ENCODE assay signal across 1 cellular context in the genomic region with DNA sequence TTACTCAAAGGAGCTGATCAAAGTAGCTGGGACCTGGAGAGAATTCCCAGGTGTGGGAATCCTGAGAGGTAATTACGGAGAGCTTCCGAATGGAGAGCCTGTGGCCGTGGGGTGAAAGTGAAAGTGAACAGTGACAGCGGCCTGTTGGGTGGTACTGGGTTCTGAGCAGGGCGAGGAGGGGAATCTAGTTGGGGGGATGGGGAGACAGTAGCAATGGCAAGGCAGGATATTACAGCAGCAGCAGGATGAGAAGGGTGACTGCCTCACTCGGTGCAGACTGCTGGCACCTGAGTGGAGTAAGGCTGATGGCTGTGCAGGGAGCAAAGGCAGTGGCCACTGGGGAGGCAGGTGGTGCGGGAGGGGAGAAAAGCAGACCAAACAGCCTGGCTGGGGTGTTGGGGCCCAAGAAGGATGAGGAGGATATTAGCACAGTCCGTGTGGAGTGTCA.
TF ChIP-seq lines count a peak whose summit lies in the region.

No MANE protein-coding gene starts in this region.

TF ChIP-seq in GM23338, 12 proteins besides CTCF, POLR2A, EP300 and RAD21 (continued from another document):
- TF ChIP-seq, protein P1, sequence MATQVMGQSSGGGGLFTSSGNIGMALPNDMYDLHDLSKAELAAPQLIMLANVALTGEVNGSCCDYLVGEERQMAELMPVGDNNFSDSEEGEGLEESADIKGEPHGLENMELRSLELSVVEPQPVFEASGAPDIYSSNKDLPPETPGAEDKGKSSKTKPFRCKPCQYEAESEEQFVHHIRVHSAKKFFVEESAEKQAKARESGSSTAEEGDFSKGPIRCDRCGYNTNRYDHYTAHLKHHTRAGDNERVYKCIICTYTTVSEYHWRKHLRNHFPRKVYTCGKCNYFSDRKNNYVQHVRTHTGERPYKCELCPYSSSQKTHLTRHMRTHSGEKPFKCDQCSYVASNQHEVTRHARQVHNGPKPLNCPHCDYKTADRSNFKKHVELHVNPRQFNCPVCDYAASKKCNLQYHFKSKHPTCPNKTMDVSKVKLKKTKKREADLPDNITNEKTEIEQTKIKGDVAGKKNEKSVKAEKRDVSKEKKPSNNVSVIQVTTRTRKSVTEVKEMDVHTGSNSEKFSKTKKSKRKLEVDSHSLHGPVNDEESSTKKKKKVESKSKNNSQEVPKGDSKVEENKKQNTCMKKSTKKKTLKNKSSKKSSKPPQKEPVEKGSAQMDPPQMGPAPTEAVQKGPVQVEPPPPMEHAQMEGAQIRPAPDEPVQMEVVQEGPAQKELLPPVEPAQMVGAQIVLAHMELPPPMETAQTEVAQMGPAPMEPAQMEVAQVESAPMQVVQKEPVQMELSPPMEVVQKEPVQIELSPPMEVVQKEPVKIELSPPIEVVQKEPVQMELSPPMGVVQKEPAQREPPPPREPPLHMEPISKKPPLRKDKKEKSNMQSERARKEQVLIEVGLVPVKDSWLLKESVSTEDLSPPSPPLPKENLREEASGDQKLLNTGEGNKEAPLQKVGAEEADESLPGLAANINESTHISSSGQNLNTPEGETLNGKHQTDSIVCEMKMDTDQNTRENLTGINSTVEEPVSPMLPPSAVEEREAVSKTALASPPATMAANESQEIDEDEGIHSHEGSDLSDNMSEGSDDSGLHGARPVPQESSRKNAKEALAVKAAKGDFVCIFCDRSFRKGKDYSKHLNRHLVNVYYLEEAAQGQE (IDR thresholded peaks at IDR 0.05; ENCODE audit: unreplicated experiment) = no peak
- no peak for TF ChIP-seq CREB1 (CRISPR knock-in tag; IDR thresholded peaks at IDR 0.05; ENCODE audit: low read depth)
